In genomic region chr15:82146558-82146957, GRCh38 we compare ENCODE assay signal across 1 cellular context.
TF ChIP-seq lines count a peak whose summit lies in the region.

No MANE protein-coding gene starts in this region.

TF ChIP-seq in GM23338, 12 proteins besides CTCF, POLR2A, EP300 and RAD21 (continued from another document):
- TF ChIP-seq STAT1 (IDR thresholded peaks at IDR 0.05; ENCODE audit: unreplicated experiment) (no peak), ZNF114 (CRISPR knock-in tag; IDR thresholded peaks at IDR 0.05) (no peak), ETS1 (IDR thresholded peaks at IDR 0.05) (no peak), ZNF331 (CRISPR knock-in tag; IDR thresholded peaks at IDR 0.05; ENCODE audit: low read depth) (no peak), EZH2phosphoT487 (IDR thresholded peaks at IDR 0.05; ENCODE audit: unreplicated experiment) (no peak)
- TF ChIP-seq, protein P1, sequence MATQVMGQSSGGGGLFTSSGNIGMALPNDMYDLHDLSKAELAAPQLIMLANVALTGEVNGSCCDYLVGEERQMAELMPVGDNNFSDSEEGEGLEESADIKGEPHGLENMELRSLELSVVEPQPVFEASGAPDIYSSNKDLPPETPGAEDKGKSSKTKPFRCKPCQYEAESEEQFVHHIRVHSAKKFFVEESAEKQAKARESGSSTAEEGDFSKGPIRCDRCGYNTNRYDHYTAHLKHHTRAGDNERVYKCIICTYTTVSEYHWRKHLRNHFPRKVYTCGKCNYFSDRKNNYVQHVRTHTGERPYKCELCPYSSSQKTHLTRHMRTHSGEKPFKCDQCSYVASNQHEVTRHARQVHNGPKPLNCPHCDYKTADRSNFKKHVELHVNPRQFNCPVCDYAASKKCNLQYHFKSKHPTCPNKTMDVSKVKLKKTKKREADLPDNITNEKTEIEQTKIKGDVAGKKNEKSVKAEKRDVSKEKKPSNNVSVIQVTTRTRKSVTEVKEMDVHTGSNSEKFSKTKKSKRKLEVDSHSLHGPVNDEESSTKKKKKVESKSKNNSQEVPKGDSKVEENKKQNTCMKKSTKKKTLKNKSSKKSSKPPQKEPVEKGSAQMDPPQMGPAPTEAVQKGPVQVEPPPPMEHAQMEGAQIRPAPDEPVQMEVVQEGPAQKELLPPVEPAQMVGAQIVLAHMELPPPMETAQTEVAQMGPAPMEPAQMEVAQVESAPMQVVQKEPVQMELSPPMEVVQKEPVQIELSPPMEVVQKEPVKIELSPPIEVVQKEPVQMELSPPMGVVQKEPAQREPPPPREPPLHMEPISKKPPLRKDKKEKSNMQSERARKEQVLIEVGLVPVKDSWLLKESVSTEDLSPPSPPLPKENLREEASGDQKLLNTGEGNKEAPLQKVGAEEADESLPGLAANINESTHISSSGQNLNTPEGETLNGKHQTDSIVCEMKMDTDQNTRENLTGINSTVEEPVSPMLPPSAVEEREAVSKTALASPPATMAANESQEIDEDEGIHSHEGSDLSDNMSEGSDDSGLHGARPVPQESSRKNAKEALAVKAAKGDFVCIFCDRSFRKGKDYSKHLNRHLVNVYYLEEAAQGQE (IDR thresholded peaks at IDR 0.05; ENCODE audit: unreplicated experiment): no peak
